ENCODE assay signal across 8 cellular contexts in the genomic region with DNA sequence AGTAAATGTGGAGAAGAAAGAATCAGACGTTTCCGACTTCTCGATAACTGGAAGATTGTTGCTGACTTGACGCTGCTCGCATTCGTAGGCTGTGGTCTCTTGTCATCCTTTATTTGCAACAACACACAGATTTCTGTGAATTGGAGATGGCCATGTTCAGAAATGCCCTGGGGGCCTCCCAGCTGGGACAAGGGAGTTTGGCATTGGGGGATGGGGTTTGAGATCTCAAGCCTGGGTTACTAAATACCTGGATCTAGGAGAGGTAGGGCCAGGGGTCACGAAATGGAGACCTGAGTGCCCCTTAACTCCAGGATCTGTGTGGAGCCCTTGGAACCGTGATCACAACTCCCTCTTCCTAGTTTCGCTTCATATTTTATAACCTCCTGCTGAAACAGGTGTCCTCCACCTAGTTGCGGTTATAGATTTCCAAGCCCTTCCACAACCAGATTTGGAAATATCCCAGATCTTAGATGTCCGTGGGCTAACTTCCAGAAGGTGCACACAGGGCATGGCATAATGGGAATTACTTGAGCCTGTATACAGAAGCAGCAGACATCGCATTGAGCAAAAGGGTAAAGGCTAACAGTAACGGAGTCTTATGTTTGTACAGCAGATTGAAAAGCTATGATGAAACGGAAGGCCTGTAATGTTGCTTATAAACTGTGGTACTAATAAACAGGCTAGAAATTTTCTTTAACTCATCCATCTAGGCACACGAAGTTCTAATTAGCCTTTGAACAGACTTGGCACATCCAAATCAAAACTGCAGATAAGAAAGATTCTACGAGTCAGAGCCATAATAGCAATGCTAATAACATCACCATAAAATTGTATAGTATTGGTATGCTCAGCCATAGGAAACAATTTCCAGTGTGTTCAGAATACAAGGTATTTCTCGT. TPM values are rescaled to one million over a fixed set of nuclear protein-coding genes. Genes with fewer than 3 reads are reported as not detected.
DNase-seq lines count a peak whose midpoint lies in the region; ATAC-seq and TF ChIP-seq lines count a peak whose summit lies in the region.

No MANE protein-coding gene starts in this region.

- H3K27ac ChIP-seq in neutrophil = peak overlapping the region; percentile 99

- TF ChIP-seq CTCF in GM06990 (IDR thresholded peaks at IDR 0.05; ENCODE audit: insufficient read depth, low read length, poor library complexity, severe bottlenecking) (no peak), fibroblast of pulmonary artery (IDR thresholded peaks at IDR 0.05; ENCODE audit: low read length, missing control alignments) (no peak), neutrophil (IDR thresholded peaks at IDR 0.05) (no peak)

- no peaks in the 10 kb centered on the region for H3K9me3 ChIP-seq in neutrophil

- DNase-seq in GM06990 (ENCODE audit: extremely low read depth, insufficient read length) = peak; percentile 22
- peak; percentile 51 for DNase-seq in M059J (ENCODE audit: low read depth)
- DNase-seq in activated T-cell treated with anti-CD3 and anti-CD28 coated beads, Interleukin-2, amount 50 U/mL, for 1 hour = peak; percentile 47
- peak; percentile 22 for DNase-seq in fibroblast of pulmonary artery (ENCODE audit: low read depth)
- DNase-seq in mesenteric fat pad (ENCODE audit: low spot score) = no peak
- DNase-seq in NK-92 (lab: John Stamatoyannopoulos, UW; ENCODE audit: unreplicated experiment) = no peak

- H3K36me3 ChIP-seq in GM06990 (ENCODE audit: control insufficient read depth, insufficient read depth, low read length) = no peaks in the 10 kb centered on the region
- H3K36me3 ChIP-seq in neutrophil = no peaks in the 10 kb centered on the region

- H3K27me3 ChIP-seq in GM06990 (replicated peaks; ENCODE audit: control insufficient read depth, insufficient read depth, low read length) = no peaks in the 10 kb centered on the region
- peaks cover 8% of the 10 kb centered on the region for H3K27me3 ChIP-seq in neutrophil

- no peak for ATAC-seq in HG03342 (IDR thresholded peaks at IDR 0.05; ENCODE audit: unreplicated experiment)

- H3K4me3 ChIP-seq in GM06990 (replicated peaks; ENCODE audit: low read depth, low read length) (peak overlapping the region; percentile 92), fibroblast of pulmonary artery (replicated peaks; ENCODE audit: low read depth, low read length) (peak overlapping the region; percentile 66), neutrophil (ENCODE audit: low read depth in 1 of 2, low read length in 1 of 2) (peak overlapping the region; percentile 84 to 86)

- H3K4me1 ChIP-seq in neutrophil (ENCODE audit: control insufficient read depth in 1 of 2, insufficient read depth in 1 of 2, low read depth in 1 of 2, low read length in 1 of 2) = peaks cover 23 to 28% of the 10 kb centered on the region in 2 experiments

RNA-seq across cellular contexts. Expression of a gene that starts 1.0 kb away (rescaled TPM):
- total RNA-seq in M059J (2014; rRNA removed; shearing (Covaris generic)) = 9.9 and 13.8 TPM in 2 replicates
- total RNA-seq in mesenteric fat pad = 15.1 TPM

RNA-seq across cellular contexts. Expression of a gene that starts 48.6 kb away (rescaled TPM):
- 218 and 303 TPM in 2 replicates for total RNA-seq in M059J (2014; rRNA removed; shearing (Covaris generic))
- total RNA-seq in mesenteric fat pad = 175 TPM

RNA-seq across cellular contexts. Expression of a gene that starts 49.4 kb away (rescaled TPM):
- 93.9 and 115 TPM in 2 replicates for total RNA-seq in M059J (2014; rRNA removed; shearing (Covaris generic))
- total RNA-seq in mesenteric fat pad = 69.5 TPM

Comparison
In these comparisons a context has a peak if more than half of its experiments do, and no peak if none do; other contexts are left out.
1. DNase-seq: peak in GM06990 (single experiment), M059J (single experiment), activated T-cell treated with anti-CD3 and anti-CD28 coated beads, Interleukin-2, amount 50 U/mL, for 1 hour (single experiment) and fibroblast of pulmonary artery (single experiment); none in mesenteric fat pad (single experiment) and NK-92 (single experiment).
2. Peak in every context shown above with its lines, with median percentiles within 50 percentile points of each other: H3K4me3 ChIP-seq.